8 cellular contexts compared by ENCODE assay signal in the genomic region with DNA sequence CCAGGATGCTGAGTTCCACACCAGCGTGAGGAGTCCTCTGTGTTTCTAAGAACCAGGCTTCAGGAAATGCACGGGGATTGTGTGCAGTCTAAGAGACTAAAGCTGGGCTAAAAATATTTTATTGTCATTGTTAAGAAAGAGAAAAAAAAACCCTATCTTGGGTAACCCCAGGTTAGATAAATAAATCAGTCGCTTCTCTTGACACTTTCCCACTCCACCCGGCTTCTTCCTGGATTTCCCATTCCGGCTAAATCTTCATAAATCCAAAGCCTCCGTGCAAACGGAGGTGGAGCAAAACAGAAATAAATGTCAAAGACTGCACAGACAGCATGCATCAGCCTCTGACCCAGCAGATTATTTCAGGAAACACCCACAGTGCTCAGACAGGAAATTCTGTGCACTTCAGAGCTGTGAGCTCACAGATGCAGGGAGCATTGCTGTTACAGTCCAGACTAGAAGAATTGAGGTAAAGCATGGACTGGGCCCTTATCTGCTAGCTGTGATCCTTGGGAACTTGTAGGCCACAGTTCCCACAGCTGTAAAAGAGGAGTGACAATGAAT. TPM values are rescaled to one million over a fixed set of nuclear protein-coding genes. Genes with fewer than 3 reads are reported as not detected.
DNase-seq lines count a peak whose midpoint lies in the region; ATAC-seq and TF ChIP-seq lines count a peak whose summit lies in the region.

No MANE protein-coding gene starts in this region.

- H3K27me3 Mint-ChIP-seq in dendritic cell treated with granulocyte-macrophage colony-stimulating factor and Interleukin-4, amounts not matched to agents 40 ng/mL and 50 ng/mL, for 4 days, result no peaks in the 10 kb centered on the region
- H3K27me3 Mint-ChIP-seq in natural killer cell (ENCODE audit: low read depth in 2 of 2), result no peaks in the 10 kb centered on the region

- ATAC-seq in natural killer cell, result peak; percentile 68 to 86 (median 78)

- intact Hi-C loops in dendritic cell treated with granulocyte-macrophage colony-stimulating factor and Interleukin-4, amounts not matched to agents 40 ng/mL and 50 ng/mL, for 4 days (cut with micrococcal nuclease), result no loop called here
- intact Hi-C loops in natural killer cell (cut with micrococcal nuclease), result no loop called here
- intact Hi-C loops in prostate gland (cut with DNase I), result no loop called here

- H3K4me3 ChIP-seq in HFF-Myc (replicated peaks; ENCODE audit: low read depth, low read length) (no peak overlapping the region), Peyer's patch (no peak overlapping the region), prostate gland (no peak overlapping the region)

- H3K9me3 ChIP-seq in Peyer's patch, result no peaks in the 10 kb centered on the region
- H3K9me3 ChIP-seq in prostate gland, result no peaks in the 10 kb centered on the region

- DNase-seq in HFF-Myc (ENCODE audit: extremely low read depth, low read depth), result peak; percentile 32
- DNase-seq in Peyer's patch, result peak in 2 of 3 donors; percentile 51 to 64
- no peak for DNase-seq in natural killer cell
- DNase-seq in prostate gland (ENCODE audit: low spot score), result no peak
- no peak for DNase-seq in DMS114 treated with DMSO at 0.1 percent for 48 hours (lab: John Stamatoyannopoulos, UW; ENCODE audit: unreplicated experiment)
- no peak for DNase-seq in NCI-H774 (lab: John Stamatoyannopoulos, UW)

- peaks cover 0 to 28% (median 14%) of the 10 kb centered on the region in 4 donors for H3K4me1 ChIP-seq in Peyer's patch
- no peaks in the 10 kb centered on the region for H3K4me1 ChIP-seq in prostate gland (replicated peaks)

- H3K9me3 Mint-ChIP-seq in dendritic cell treated with granulocyte-macrophage colony-stimulating factor and Interleukin-4, amounts not matched to agents 40 ng/mL and 50 ng/mL, for 4 days, result peaks cover 8% of the 10 kb centered on the region
- no peaks in the 10 kb centered on the region for H3K9me3 Mint-ChIP-seq in natural killer cell

- TF ChIP-seq CTCF in HFF-Myc (IDR thresholded peaks at IDR 0.05; ENCODE audit: low read depth, low read length, missing control alignments), result no peak
- no peak for TF ChIP-seq CTCF in Peyer's patch (IDR thresholded peaks at IDR 0.05)
- TF ChIP-seq CTCF in natural killer cell (IDR thresholded peaks at IDR 0.05), result no peak
- no peak for TF ChIP-seq CTCF in prostate gland (IDR thresholded peaks at IDR 0.05)

- no peaks in the 10 kb centered on the region for H3K36me3 ChIP-seq in Peyer's patch
- no peaks in the 10 kb centered on the region for H3K36me3 ChIP-seq in prostate gland

- H3K27ac Mint-ChIP-seq in dendritic cell treated with granulocyte-macrophage colony-stimulating factor and Interleukin-4, amounts not matched to agents 40 ng/mL and 50 ng/mL, for 4 days, result peak overlapping the region; percentile 17
- peak overlapping the region; percentile 59 to 67 for H3K27ac Mint-ChIP-seq in natural killer cell

- H3K27me3 ChIP-seq in Peyer's patch (no peaks in the 10 kb centered on the region), prostate gland (replicated peaks; ENCODE audit: insufficient read depth) (no peaks in the 10 kb centered on the region)

- 7% methylated on average over 7 of the region's 7 CpGs for WGBS in prostate gland

- TF ChIP-seq POLR2A in GM15510 (IDR thresholded peaks at IDR 0.05; ENCODE audit: borderline replicate concordance, extremely low read depth, insufficient read length) (peak; percentile 38), Peyer's patch (IDR thresholded peaks at IDR 0.05) (no peak), prostate gland (IDR thresholded peaks at IDR 0.05) (no peak)

- peaks cover 25% of the 10 kb centered on the region for H3K4me1 Mint-ChIP-seq in dendritic cell treated with granulocyte-macrophage colony-stimulating factor and Interleukin-4, amounts not matched to agents 40 ng/mL and 50 ng/mL, for 4 days (ENCODE audit: low read depth)
- H3K4me1 Mint-ChIP-seq in natural killer cell, result peaks cover 24 to 26% of the 10 kb centered on the region in 2 donors

- no peaks in the 10 kb centered on the region for H3K36me3 Mint-ChIP-seq in dendritic cell treated with granulocyte-macrophage colony-stimulating factor and Interleukin-4, amounts not matched to agents 40 ng/mL and 50 ng/mL, for 4 days (ENCODE audit: low read depth)
- H3K36me3 Mint-ChIP-seq in natural killer cell, result no peaks in the 10 kb centered on the region

- H3K27ac ChIP-seq in Peyer's patch, result peak overlapping the region; percentile 38 to 70 (median 68)
- no peak overlapping the region for H3K27ac ChIP-seq in prostate gland

- H3K4me3 Mint-ChIP-seq in dendritic cell treated with granulocyte-macrophage colony-stimulating factor and Interleukin-4, amounts not matched to agents 40 ng/mL and 50 ng/mL, for 4 days, result no peak overlapping the region
- peak overlapping the region; percentile 77 for H3K4me3 Mint-ChIP-seq in natural killer cell

RNA-seq across cellular contexts. Expression of gene GRID1, which starts 44.8 kb away (rescaled TPM):
- total RNA-seq in Peyer's patch (10 to 100 TPM in 1 of 4 donors, 1 to 10 TPM in 2, under 1 TPM in 1; 0.35 to 10.7 (median 1.3) TPM), natural killer cell (not detected), prostate gland (1 to 10 TPM; 1.0 to 10.0 TPM)

Comparison
In these comparisons a context has a peak if more than half of its experiments do, and no peak if none do; other contexts are left out.
1. DNase-seq: peak in HFF-Myc (single experiment) and Peyer's patch (2 of 3); none in natural killer cell (single experiment), prostate gland (single experiment), DMS114 treated with DMSO at 0.1 percent for 48 hours (single experiment) and NCI-H774 (single experiment).
2. H3K27ac ChIP-seq: peak in Peyer's patch (4 of 4); none in prostate gland (0 of 2).